19 cellular contexts compared by ENCODE assay signal in the genomic region with DNA sequence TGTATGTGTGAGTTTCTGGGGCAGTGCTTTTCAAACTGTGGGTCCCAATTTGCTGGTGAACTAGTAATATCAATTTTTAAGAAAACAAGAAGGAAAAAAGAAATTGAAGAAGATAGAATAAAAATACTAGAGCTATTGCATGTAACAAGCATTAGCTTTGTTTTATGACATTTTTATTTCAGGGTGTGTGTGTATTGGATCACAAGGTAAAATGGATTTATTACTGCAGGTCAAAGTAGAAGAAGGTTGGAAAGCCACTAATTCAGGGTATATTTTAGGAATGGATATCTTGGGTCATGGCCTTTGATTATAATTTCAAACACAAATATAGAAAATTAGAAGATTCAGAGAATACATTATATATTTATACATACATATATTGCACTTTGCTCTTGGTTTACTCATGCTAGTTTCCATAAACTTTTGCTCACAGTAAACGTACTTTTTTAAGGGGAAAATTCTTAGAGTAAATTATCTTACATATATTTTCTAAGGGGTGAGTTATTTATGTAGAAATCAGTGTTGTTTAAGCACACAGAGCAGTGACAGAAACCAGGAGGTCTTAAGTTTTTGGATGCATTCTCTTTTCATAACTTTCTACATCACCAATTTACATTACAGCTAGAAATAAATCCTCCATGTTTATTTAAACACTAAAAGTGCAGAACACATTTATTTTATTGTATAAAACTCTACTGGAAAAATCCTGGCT. TPM values are rescaled to one million over a fixed set of nuclear protein-coding genes. Genes with fewer than 3 reads are reported as not detected.
DNase-seq lines count a peak whose midpoint lies in the region; FAIRE-seq and TF ChIP-seq lines count a peak whose summit lies in the region.
"Had no signal": no experiment of that assay in that cellular context is flagged by ENCODE, and none has a peak within 500 bp of the region (broad histone marks: within the 10 kb centered on the region; RNA-seq: fewer than 3 reads in every experiment).

No MANE protein-coding gene starts in this region.

- no peak overlapping the region for H3K4me3 Mint-ChIP-seq in neural progenitor cell
- H3K4me3 Mint-ChIP-seq: CD8-positive, alpha-beta T cell had no signal

- H3K27ac ChIP-seq in OCI-LY3 (ENCODE audit: low read length) (peak overlapping the region; percentile 94), neural progenitor cell (no peak overlapping the region), uterus (peak overlapping the region; percentile 51 to 76), MM.1S (ENCODE audit: low read length) (no peak overlapping the region)
- H3K27ac ChIP-seq: BLaER1 treated with 17β-estradiol and CSF1 and Interleukin-3, amounts not matched to agents 10 nM and 100 nM; SK-N-MC had no signal

- H3K27me3 ChIP-seq in OCI-LY3 (ENCODE audit: low read depth, low read length): no peaks in the 10 kb centered on the region
- no peaks in the 10 kb centered on the region for H3K27me3 ChIP-seq in neural progenitor cell
- no peaks in the 10 kb centered on the region for H3K27me3 ChIP-seq in uterus
- H3K27me3 ChIP-seq in MM.1S (replicated peaks; ENCODE audit: insufficient read depth, low read length): no peaks in the 10 kb centered on the region
- H3K27me3 ChIP-seq: BLaER1 treated with 17β-estradiol and CSF1 and Interleukin-3, amounts not matched to agents 10 nM and 100 nM; MG63 had no signal

- peaks cover 30% of the 10 kb centered on the region for H3K4me1 Mint-ChIP-seq in neural progenitor cell

- H3K36me3 Mint-ChIP-seq in neural progenitor cell: no peaks in the 10 kb centered on the region
- H3K36me3 Mint-ChIP-seq: CD8-positive, alpha-beta T cell had no signal

- H3K4me3 ChIP-seq in OCI-LY3 (ENCODE audit: low read length) (no peak overlapping the region), neural progenitor cell (no peak overlapping the region), uterus (no peak overlapping the region), MM.1S (ENCODE audit: low read length) (no peak overlapping the region)
- H3K4me3 ChIP-seq: BLaER1 treated with 17β-estradiol and CSF1 and Interleukin-3, amounts not matched to agents 10 nM and 100 nM; MG63; SK-N-MC had no signal

- H3K79me2 ChIP-seq in OCI-LY3 (ENCODE audit: low read length) (no peaks in the 10 kb centered on the region), neural progenitor cell (ENCODE audit: low read depth) (no peaks in the 10 kb centered on the region), MM.1S (ENCODE audit: low read length) (no peaks in the 10 kb centered on the region)

- H3K9me3 ChIP-seq in OCI-LY3 (ENCODE audit: insufficient read depth, low read length): no peaks in the 10 kb centered on the region
- no peaks in the 10 kb centered on the region for H3K9me3 ChIP-seq in neural progenitor cell (ENCODE audit: low read depth)
- no peaks in the 10 kb centered on the region for H3K9me3 ChIP-seq in uterus
- no peaks in the 10 kb centered on the region for H3K9me3 ChIP-seq in MM.1S (replicated peaks; ENCODE audit: insufficient read depth, low read length)
- H3K9me3 ChIP-seq: BLaER1 treated with 17β-estradiol and CSF1 and Interleukin-3, amounts not matched to agents 10 nM and 100 nM; MG63 had no signal

- H3F3A ChIP-seq in neural progenitor cell (ENCODE audit: low read depth): peaks cover 7% of the 10 kb centered on the region
- no peaks in the 10 kb centered on the region for H3F3A ChIP-seq in MM.1S (ENCODE audit: insufficient read depth, low read length)

- TF ChIP-seq CTCF in OCI-LY3 (IDR thresholded peaks at IDR 0.05; ENCODE audit: low read depth, low read length) (no peak), neural progenitor cell (IDR thresholded peaks at IDR 0.05) (no peak), uterus (IDR thresholded peaks at IDR 0.05) (no peak), MM.1S (IDR thresholded peaks at IDR 0.05; ENCODE audit: low read length) (no peak)

- H3K4me1 ChIP-seq in OCI-LY3 (ENCODE audit: low read length) (peaks cover 92% of the 10 kb centered on the region), neural progenitor cell (peaks cover 30% of the 10 kb centered on the region), uterus (peaks cover 0 to 4% of the 10 kb centered on the region in 2 donors), MM.1S (ENCODE audit: low read length) (no peaks in the 10 kb centered on the region)
- H3K4me1 ChIP-seq: BLaER1 treated with 17β-estradiol and CSF1 and Interleukin-3, amounts not matched to agents 10 nM and 100 nM had no signal

- no peaks in the 10 kb centered on the region for H3K9me2 ChIP-seq in MM.1S (replicated peaks; ENCODE audit: insufficient read depth, low read length)

- no peak for TF ChIP-seq POLR2A in uterus (IDR thresholded peaks at IDR 0.05)

- H3K9ac ChIP-seq in OCI-LY3 (ENCODE audit: low read length) (peak overlapping the region; percentile 66; the same call in 1 of the 2 replicates), neural progenitor cell (no peak overlapping the region), MM.1S (ENCODE audit: low read length) (no peak overlapping the region)
- H3K9ac ChIP-seq: BLaER1 treated with 17β-estradiol and CSF1 and Interleukin-3, amounts not matched to agents 10 nM and 100 nM had no signal

- H3K27ac Mint-ChIP-seq in neural progenitor cell: no peak overlapping the region
- H3K27ac Mint-ChIP-seq: CD8-positive, alpha-beta T cell had no signal

- peak; percentile 26 for FAIRE-seq in endometrium (lab: Jason Lieb, UNC)

- H4K20me1 ChIP-seq in OCI-LY3 (ENCODE audit: insufficient read depth, low read length) (no peaks in the 10 kb centered on the region), neural progenitor cell (ENCODE audit: low read depth) (no peaks in the 10 kb centered on the region), MM.1S (ENCODE audit: insufficient read depth, low read length) (no peaks in the 10 kb centered on the region)
- H4K20me1 ChIP-seq: BLaER1 treated with 17β-estradiol and CSF1 and Interleukin-3, amounts not matched to agents 10 nM and 100 nM had no signal

- no peaks in the 10 kb centered on the region for H3K9me3 Mint-ChIP-seq in neural progenitor cell
- H3K9me3 Mint-ChIP-seq: CD8-positive, alpha-beta T cell had no signal

- no peaks in the 10 kb centered on the region for H3K36me3 ChIP-seq in OCI-LY3 (replicated peaks; ENCODE audit: low read depth, low read length)
- H3K36me3 ChIP-seq in neural progenitor cell: no peaks in the 10 kb centered on the region
- no peaks in the 10 kb centered on the region for H3K36me3 ChIP-seq in uterus
- H3K36me3 ChIP-seq in MM.1S (replicated peaks; ENCODE audit: insufficient read depth, low read length): no peaks in the 10 kb centered on the region
- H3K36me3 ChIP-seq: BLaER1 treated with 17β-estradiol and CSF1 and Interleukin-3, amounts not matched to agents 10 nM and 100 nM; MG63 had no signal

- intact Hi-C loops in uterus (cut with DNase I; ENCODE audit: low total_unique reads): no loop called here

- peaks cover 3% of the 10 kb centered on the region for H3K27me3 Mint-ChIP-seq in neural progenitor cell (ENCODE audit: insufficient read depth, low read depth)

- H2AFZ ChIP-seq in OCI-LY3 (ENCODE audit: low read depth, low read length) (no peak overlapping the region), neural progenitor cell (replicated peaks) (peak overlapping the region; percentile 1), MM.1S (ENCODE audit: low read length) (no peak overlapping the region)

- H3K4me2 ChIP-seq in OCI-LY3 (ENCODE audit: low read length) (peak overlapping the region; percentile 71), neural progenitor cell (no peak overlapping the region), MM.1S (ENCODE audit: low read depth, low read length) (no peak overlapping the region)
- H3K4me2 ChIP-seq: BLaER1 treated with 17β-estradiol and CSF1 and Interleukin-3, amounts not matched to agents 10 nM and 100 nM had no signal

- DNase-seq in neural progenitor cell (ENCODE audit: low spot score) (no peak), uterus (no peak), DMS153 (lab: John Stamatoyannopoulos, UW) (no peak), NCI-H2196 treated with DMSO at 0.1 percent for 48 hours (lab: John Stamatoyannopoulos, UW; ENCODE audit: unreplicated experiment) (no peak), MM.1S (no peak)
- DNase-seq: Calu3; CD8-positive, alpha-beta T cell; DMS53; EL; Kasumi-1; MG63; NCI-H1092; NCI-H2081 treated with DMSO at 0.1 percent for 48 hours; NCI-H510A; NCI-H774 had no signal

RNA-seq across cellular contexts. Expression of gene PPM1A, which starts 34.5 kb away (rescaled TPM):
- 35.2 and 55.0 TPM in 2 replicates for total RNA-seq in neural progenitor cell (ENCODE audit: low replicate concordance)
- total RNA-seq in uterus: 10 to 100 TPM; 32.0 to 77.1 (median 52.8) TPM

RNA-seq across cellular contexts. Expression of gene DHRS7, which starts 49.4 kb away (rescaled TPM):
- total RNA-seq in neural progenitor cell (ENCODE audit: low replicate concordance): 32.2 and 47.8 TPM in 2 replicates
- 100 to 1,000 TPM in 2 of 4 donors, 10 to 100 TPM in 2; 64.5 to 108 (median 91.2) TPM for total RNA-seq in uterus

Comparison
In these comparisons a context has a peak if more than half of its experiments do, and no peak if none do; other contexts are left out.
1. H3K27ac ChIP-seq: peak in OCI-LY3 (single experiment) and uterus (2 of 2); none in neural progenitor cell (single experiment) and MM.1S (single experiment).